In genomic region chr4:60981534-60981933, GRCh38 we compare ENCODE assay signal across 18 cellular contexts.
DNase-seq lines count a peak whose midpoint lies in the region; ATAC-seq, FAIRE-seq and TF ChIP-seq lines count a peak whose summit lies in the region.
"Had no signal": no experiment of that assay in that cellular context is flagged by ENCODE, and none has a peak within 500 bp of the region (broad histone marks: within the 10 kb centered on the region; RNA-seq: fewer than 3 reads in every experiment).

No MANE protein-coding gene starts in this region.

- no peak overlapping the region for H3K27ac ChIP-seq in KMS-11
- H3K27ac ChIP-seq in SU-DHL-6 (ENCODE audit: low read depth, low read length) = no peak overlapping the region
- no peak overlapping the region for H3K27ac ChIP-seq in effector memory CD4-positive, alpha-beta T cell (ENCODE audit: insufficient read depth, low read length, poor library complexity, severe bottlenecking)
- H3K27ac ChIP-seq in left lung = no peak overlapping the region

- peaks cover 3% of the 10 kb centered on the region for H3K4me1 ChIP-seq in KMS-11 (ENCODE audit: low read depth, poor library complexity, severe bottlenecking)
- H3K4me1 ChIP-seq in effector memory CD4-positive, alpha-beta T cell (ENCODE audit: control insufficient read depth, insufficient read depth, low read length, poor library complexity, severe bottlenecking) = no peaks in the 10 kb centered on the region
- H3K4me1 ChIP-seq in left lung = no peaks in the 10 kb centered on the region
- H3K4me1 ChIP-seq: HAP-1 had no signal

- no peaks in the 10 kb centered on the region for H3F3A ChIP-seq in SU-DHL-6 (ENCODE audit: insufficient read depth)

- H3K36me3 ChIP-seq in KMS-11 (ENCODE audit: insufficient read depth) (no peaks in the 10 kb centered on the region), SU-DHL-6 (ENCODE audit: low read length) (no peaks in the 10 kb centered on the region), left lung (no peaks in the 10 kb centered on the region)
- H3K36me3 ChIP-seq in effector memory CD4-positive, alpha-beta T cell (ENCODE audit: control insufficient read depth, insufficient read depth, low read length) = no peaks in the 10 kb centered on the region
- H3K36me3 ChIP-seq: HAP-1 had no signal

- H3K9me3 ChIP-seq in SU-DHL-6 (ENCODE audit: insufficient read depth, low read length) (no peaks in the 10 kb centered on the region), left lung (peaks cover 0 to 23% of the 10 kb centered on the region in 2 donors)
- H3K9me3 ChIP-seq in effector memory CD4-positive, alpha-beta T cell (ENCODE audit: control insufficient read depth, low read length) = no peaks in the 10 kb centered on the region
- H3K9me3 ChIP-seq: HAP-1 had no signal

- intact Hi-C loops in left lung (cut with DNase I) = no loop called here

- no peak overlapping the region for H3K4me2 ChIP-seq in KMS-11
- peak overlapping the region; percentile 17 for H3K4me2 ChIP-seq in SU-DHL-6 (ENCODE audit: low read depth, low read length, poor library complexity, severe bottlenecking)

- TF ChIP-seq CTCF in KMS-11 (conservative IDR thresholded peaks at IDR 0.05; ENCODE audit: low read depth, low read length) (no peak), SU-DHL-6 (IDR thresholded peaks at IDR 0.05; ENCODE audit: insufficient read depth, low read length, poor library complexity, severe bottlenecking) (no peak), left lung (IDR thresholded peaks at IDR 0.05) (no peak)

- peak; percentile 44 for FAIRE-seq in urothelium cell line (lab: Jason Lieb, UNC)
- FAIRE-seq: D721Med, G401.6, GM12892, GM19239 had no signal

- H3K4me3 ChIP-seq in KMS-11 (IDR thresholded peaks at IDR 0.05; ENCODE audit: insufficient read depth, low read depth, low read length) (no peak overlapping the region), SU-DHL-6 (ENCODE audit: insufficient read depth, low read length, poor library complexity, severe bottlenecking) (no peak overlapping the region), left lung (no peak overlapping the region)
- H3K4me3 ChIP-seq in effector memory CD4-positive, alpha-beta T cell (ENCODE audit: insufficient read depth, low read depth, low read length, poor library complexity, severe bottlenecking) = no peak overlapping the region
- H3K4me3 ChIP-seq: HAP-1 had no signal

- no peaks in the 10 kb centered on the region for H3K79me2 ChIP-seq in KMS-11 (ENCODE audit: insufficient read depth, low read depth)
- no peaks in the 10 kb centered on the region for H3K79me2 ChIP-seq in SU-DHL-6 (ENCODE audit: insufficient read depth, low read length)

- H3K9ac ChIP-seq in KMS-11 (no peak overlapping the region), SU-DHL-6 (ENCODE audit: low read length) (no peak overlapping the region)

- H2AFZ ChIP-seq in KMS-11 (ENCODE audit: low read depth) = peak overlapping the region; percentile 10; the same call in 1 of the 2 replicates
- peak overlapping the region; percentile 64 for H2AFZ ChIP-seq in SU-DHL-6 (ENCODE audit: low read depth, low read length, severe bottlenecking)

- ATAC-seq in GM21717 (IDR thresholded peaks at IDR 0.05; ENCODE audit: unreplicated experiment) (peak; percentile 81), left lung (no peak)

- H3K9me2 ChIP-seq in SU-DHL-6 (replicated peaks; ENCODE audit: insufficient read depth, low read length) = no peaks in the 10 kb centered on the region

- no peaks in the 10 kb centered on the region for H3K27me3 ChIP-seq in KMS-11 (ENCODE audit: insufficient read depth, low read depth)
- no peaks in the 10 kb centered on the region for H3K27me3 ChIP-seq in SU-DHL-6 (ENCODE audit: low read length)
- H3K27me3 ChIP-seq in effector memory CD4-positive, alpha-beta T cell (replicated peaks; ENCODE audit: control insufficient read depth, insufficient read depth, low read length, poor library complexity, severe bottlenecking) = no peaks in the 10 kb centered on the region
- H3K27me3 ChIP-seq in left lung = no peaks in the 10 kb centered on the region

- DNase-seq in urothelium cell line (ENCODE audit: low spot score) (no peak), SHP77 treated with DMSO at 0.1 percent for 48 hours (lab: John Stamatoyannopoulos, UW) (no peak), left lung (no peak)
- DNase-seq in effector memory CD4-positive, alpha-beta T cell = no peak
- DNase-seq: C1 segment of cervical spinal cord; CD4-positive, alpha-beta T cell; DMS153; DMS79 treated with DMSO at 0.1 percent for 48 hours; EL; GOT3 had no signal

- H4K20me1 ChIP-seq in KMS-11 (ENCODE audit: insufficient read depth) (no peaks in the 10 kb centered on the region), SU-DHL-6 (ENCODE audit: low read depth, low read length) (no peaks in the 10 kb centered on the region)
